In genomic region chr11:484616-485015, GRCh38 we compare ENCODE assay signal across 1 cellular context.
A peak's percentile ranks its signal among the peaks of the same experiment; 100 is the strongest.
TF ChIP-seq lines count a peak whose summit lies in the region.

No MANE protein-coding gene starts in this region.

TF ChIP-seq in K562, 482 proteins besides CTCF, POLR2A, EP300 and RAD21:
- peak; percentile 43; the same call in 1 of the 2 replicates for TF ChIP-seq POLR2G (IDR thresholded peaks at IDR 0.05; ENCODE audit: low read depth, low read length)
- no peak for TF ChIP-seq SRSF9 (IDR thresholded peaks at IDR 0.05; ENCODE audit: borderline replicate concordance, low read depth, low read length)
- TF ChIP-seq CEBPB (tag; IDR thresholded peaks at IDR 0.05) = no peak
- TF ChIP-seq, protein P1, sequence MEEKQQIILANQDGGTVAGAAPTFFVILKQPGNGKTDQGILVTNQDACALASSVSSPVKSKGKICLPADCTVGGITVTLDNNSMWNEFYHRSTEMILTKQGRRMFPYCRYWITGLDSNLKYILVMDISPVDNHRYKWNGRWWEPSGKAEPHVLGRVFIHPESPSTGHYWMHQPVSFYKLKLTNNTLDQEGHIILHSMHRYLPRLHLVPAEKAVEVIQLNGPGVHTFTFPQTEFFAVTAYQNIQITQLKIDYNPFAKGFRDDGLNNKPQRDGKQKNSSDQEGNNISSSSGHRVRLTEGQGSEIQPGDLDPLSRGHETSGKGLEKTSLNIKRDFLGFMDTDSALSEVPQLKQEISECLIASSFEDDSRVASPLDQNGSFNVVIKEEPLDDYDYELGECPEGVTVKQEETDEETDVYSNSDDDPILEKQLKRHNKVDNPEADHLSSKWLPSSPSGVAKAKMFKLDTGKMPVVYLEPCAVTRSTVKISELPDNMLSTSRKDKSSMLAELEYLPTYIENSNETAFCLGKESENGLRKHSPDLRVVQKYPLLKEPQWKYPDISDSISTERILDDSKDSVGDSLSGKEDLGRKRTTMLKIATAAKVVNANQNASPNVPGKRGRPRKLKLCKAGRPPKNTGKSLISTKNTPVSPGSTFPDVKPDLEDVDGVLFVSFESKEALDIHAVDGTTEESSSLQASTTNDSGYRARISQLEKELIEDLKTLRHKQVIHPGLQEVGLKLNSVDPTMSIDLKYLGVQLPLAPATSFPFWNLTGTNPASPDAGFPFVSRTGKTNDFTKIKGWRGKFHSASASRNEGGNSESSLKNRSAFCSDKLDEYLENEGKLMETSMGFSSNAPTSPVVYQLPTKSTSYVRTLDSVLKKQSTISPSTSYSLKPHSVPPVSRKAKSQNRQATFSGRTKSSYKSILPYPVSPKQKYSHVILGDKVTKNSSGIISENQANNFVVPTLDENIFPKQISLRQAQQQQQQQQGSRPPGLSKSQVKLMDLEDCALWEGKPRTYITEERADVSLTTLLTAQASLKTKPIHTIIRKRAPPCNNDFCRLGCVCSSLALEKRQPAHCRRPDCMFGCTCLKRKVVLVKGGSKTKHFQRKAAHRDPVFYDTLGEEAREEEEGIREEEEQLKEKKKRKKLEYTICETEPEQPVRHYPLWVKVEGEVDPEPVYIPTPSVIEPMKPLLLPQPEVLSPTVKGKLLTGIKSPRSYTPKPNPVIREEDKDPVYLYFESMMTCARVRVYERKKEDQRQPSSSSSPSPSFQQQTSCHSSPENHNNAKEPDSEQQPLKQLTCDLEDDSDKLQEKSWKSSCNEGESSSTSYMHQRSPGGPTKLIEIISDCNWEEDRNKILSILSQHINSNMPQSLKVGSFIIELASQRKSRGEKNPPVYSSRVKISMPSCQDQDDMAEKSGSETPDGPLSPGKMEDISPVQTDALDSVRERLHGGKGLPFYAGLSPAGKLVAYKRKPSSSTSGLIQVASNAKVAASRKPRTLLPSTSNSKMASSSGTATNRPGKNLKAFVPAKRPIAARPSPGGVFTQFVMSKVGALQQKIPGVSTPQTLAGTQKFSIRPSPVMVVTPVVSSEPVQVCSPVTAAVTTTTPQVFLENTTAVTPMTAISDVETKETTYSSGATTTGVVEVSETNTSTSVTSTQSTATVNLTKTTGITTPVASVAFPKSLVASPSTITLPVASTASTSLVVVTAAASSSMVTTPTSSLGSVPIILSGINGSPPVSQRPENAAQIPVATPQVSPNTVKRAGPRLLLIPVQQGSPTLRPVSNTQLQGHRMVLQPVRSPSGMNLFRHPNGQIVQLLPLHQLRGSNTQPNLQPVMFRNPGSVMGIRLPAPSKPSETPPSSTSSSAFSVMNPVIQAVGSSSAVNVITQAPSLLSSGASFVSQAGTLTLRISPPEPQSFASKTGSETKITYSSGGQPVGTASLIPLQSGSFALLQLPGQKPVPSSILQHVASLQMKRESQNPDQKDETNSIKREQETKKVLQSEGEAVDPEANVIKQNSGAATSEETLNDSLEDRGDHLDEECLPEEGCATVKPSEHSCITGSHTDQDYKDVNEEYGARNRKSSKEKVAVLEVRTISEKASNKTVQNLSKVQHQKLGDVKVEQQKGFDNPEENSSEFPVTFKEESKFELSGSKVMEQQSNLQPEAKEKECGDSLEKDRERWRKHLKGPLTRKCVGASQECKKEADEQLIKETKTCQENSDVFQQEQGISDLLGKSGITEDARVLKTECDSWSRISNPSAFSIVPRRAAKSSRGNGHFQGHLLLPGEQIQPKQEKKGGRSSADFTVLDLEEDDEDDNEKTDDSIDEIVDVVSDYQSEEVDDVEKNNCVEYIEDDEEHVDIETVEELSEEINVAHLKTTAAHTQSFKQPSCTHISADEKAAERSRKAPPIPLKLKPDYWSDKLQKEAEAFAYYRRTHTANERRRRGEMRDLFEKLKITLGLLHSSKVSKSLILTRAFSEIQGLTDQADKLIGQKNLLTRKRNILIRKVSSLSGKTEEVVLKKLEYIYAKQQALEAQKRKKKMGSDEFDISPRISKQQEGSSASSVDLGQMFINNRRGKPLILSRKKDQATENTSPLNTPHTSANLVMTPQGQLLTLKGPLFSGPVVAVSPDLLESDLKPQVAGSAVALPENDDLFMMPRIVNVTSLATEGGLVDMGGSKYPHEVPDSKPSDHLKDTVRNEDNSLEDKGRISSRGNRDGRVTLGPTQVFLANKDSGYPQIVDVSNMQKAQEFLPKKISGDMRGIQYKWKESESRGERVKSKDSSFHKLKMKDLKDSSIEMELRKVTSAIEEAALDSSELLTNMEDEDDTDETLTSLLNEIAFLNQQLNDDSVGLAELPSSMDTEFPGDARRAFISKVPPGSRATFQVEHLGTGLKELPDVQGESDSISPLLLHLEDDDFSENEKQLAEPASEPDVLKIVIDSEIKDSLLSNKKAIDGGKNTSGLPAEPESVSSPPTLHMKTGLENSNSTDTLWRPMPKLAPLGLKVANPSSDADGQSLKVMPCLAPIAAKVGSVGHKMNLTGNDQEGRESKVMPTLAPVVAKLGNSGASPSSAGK (IDR thresholded peaks at IDR 0.05) = no peak
